8 cellular contexts compared by ENCODE assay signal in genomic region chr15:78618490-78618934, GRCh38. TPM values are rescaled to one million over a fixed set of nuclear protein-coding genes. Genes with fewer than 3 reads are reported as not detected.
DNase-seq lines count a peak whose midpoint lies in the region; ATAC-seq, FAIRE-seq and TF ChIP-seq lines count a peak whose summit lies in the region.

No MANE protein-coding gene starts in this region.

- DNase-seq in GM20000 (ENCODE audit: low spot score) (peak; percentile 89), NCI-H2227 (lab: John Stamatoyannopoulos, UW; ENCODE audit: unreplicated experiment) (peak; percentile 83), mammary epithelial cell (peak; percentile 57), islet precursor cell (peak; percentile 89)
- peak; percentile 48 to 54 for DNase-seq in stimulated activated CD4-positive, alpha-beta T cell treated with anti-CD3 and anti-CD28 coated beads, Interleukin-15, amount 100 ng/mL, for 1 hour (ENCODE audit: low read depth in 1 of 2, low spot score in 1 of 2)

- peaks cover 23% of the 10 kb centered on the region for H3K4me1 ChIP-seq in mammary epithelial cell (ENCODE audit: insufficient read depth, low read length)

- 37% methylated on average over 5 of the region's 8 CpGs for WGBS in mammary epithelial cell (ENCODE audit: low coverage, missing lambda C conversion rate)

- TF ChIP-seq CTCF in GM20000 (IDR thresholded peaks at IDR 0.05; ENCODE audit: extremely low read depth, missing control alignments) = peak; percentile 73
- TF ChIP-seq CTCF in WI38 (IDR thresholded peaks at IDR 0.05; ENCODE audit: low read depth, low read length) = peak; percentile 70
- peak; percentile 66 to 76 for TF ChIP-seq CTCF in mammary epithelial cell (conservative IDR thresholded peaks at IDR 0.05 in 1 of 2, IDR thresholded peaks at IDR 0.05 in 1 of 2; ENCODE audit: extremely low read depth in 1 of 2, insufficient read depth in 1 of 2, low read depth in 1 of 2, low read length in 2 of 2)

- H3K27me3 ChIP-seq in mammary epithelial cell (ENCODE audit: insufficient read depth, low read length) = peaks cover 21% of the 10 kb centered on the region

- no peaks in the 10 kb centered on the region for H3K9me3 ChIP-seq in mammary epithelial cell (replicated peaks; ENCODE audit: insufficient read depth, low read length)

- H3K4me2 ChIP-seq in mammary epithelial cell (ENCODE audit: insufficient read depth, low read depth, low read length) = no peak overlapping the region

- dilution Hi-C loops in mammary epithelial cell (cut with HindIII; ENCODE audit: low sequenced_read_pairs) = no loop called here

- no peaks in the 10 kb centered on the region for H4K20me1 ChIP-seq in mammary epithelial cell (ENCODE audit: insufficient read depth, low read length)

- CTCF ChIA-PET in mammary epithelial cell (lab: Charles Lee; ENCODE audit: low non-redundant PET) = no interaction called here

- no peak overlapping the region for H3K27ac ChIP-seq in mammary epithelial cell (ENCODE audit: insufficient read depth, low read depth, low read length)

- no peak for ATAC-seq in HG03432 (IDR thresholded peaks at IDR 0.05; ENCODE audit: unreplicated experiment)

- peak overlapping the region; percentile 51 for H2AFZ ChIP-seq in mammary epithelial cell (ENCODE audit: low read depth, low read length)

- H3K4me3 ChIP-seq in WI38 (ENCODE audit: low read depth, low read length) (no peak overlapping the region), mammary epithelial cell (replicated peaks in 1 of 3; ENCODE audit: insufficient read depth in 1 of 3, low read depth in 2 of 3, low read length in 3 of 3) (no peak overlapping the region)

- H3K36me3 ChIP-seq in mammary epithelial cell (ENCODE audit: insufficient read depth, low read length) = no peaks in the 10 kb centered on the region

- no TSS peak for BruUV-seq in mammary epithelial cell (replicated peaks; lab: Mats Ljungman, UMichigan)

- FAIRE-seq in A204.1 (lab: Jason Lieb, UNC) = peak; percentile 95

- no peaks in the 10 kb centered on the region for H3K79me2 ChIP-seq in mammary epithelial cell (ENCODE audit: insufficient read depth, low read length)

- H3K9ac ChIP-seq in mammary epithelial cell (ENCODE audit: insufficient read depth, low read length) = no peak overlapping the region

- intact Hi-C loops in mammary epithelial cell (cut with micrococcal nuclease) = loop anchor here (1.0 to 5.0 kb wide), 3 partner anchors 91 to 311 kb away; no protein-coding TSS in a partner anchor

- in situ Hi-C loops in mammary epithelial cell (cut with MboI; ENCODE audit: low sequenced_read_pairs in 2 of 2) = loop anchor here (5.0 kb wide), 2 partner anchors 89 to 134 kb away; no protein-coding TSS in a partner anchor

RNA-seq across cellular contexts. Expression of gene CHRNA3, which starts 2.3 kb away (rescaled TPM):
- not detected for total RNA-seq in mammary epithelial cell
- polyA plus RNA-seq in mammary epithelial cell = not detected
- not detected for polyA minus RNA-seq in mammary epithelial cell

RNA-seq across cellular contexts. Expression of gene CHRNB4, which starts 22.5 kb away (rescaled TPM):
- total RNA-seq in mammary epithelial cell = under 1 TPM in 1 of 2 donors, not detected in 1; under 0.01 TPM
- 0.12 TPM for polyA plus RNA-seq in mammary epithelial cell
- polyA minus RNA-seq in mammary epithelial cell = not detected

RNA-seq across cellular contexts. Expression of gene CHRNA5, which starts 53.2 kb away (rescaled TPM):
- 10 to 100 TPM in 1 of 2 donors, 1 to 10 TPM in 1; 2.2 to 13.9 TPM for total RNA-seq in mammary epithelial cell
- polyA plus RNA-seq in mammary epithelial cell = 10.1 TPM
- polyA minus RNA-seq in mammary epithelial cell = 0.88 TPM
